ENCODE assay signal across 17 cellular contexts in genomic region chr1:228214921-228215662, GRCh38. TPM values are rescaled to one million over a fixed set of nuclear protein-coding genes. Genes with fewer than 3 reads are reported as not detected.
DNase-seq lines count a peak whose midpoint lies in the region; ATAC-seq and TF ChIP-seq lines count a peak whose summit lies in the region.
"Had no signal": no experiment of that assay in that cellular context is flagged by ENCODE, and none has a peak within 500 bp of the region (broad histone marks: within the 10 kb centered on the region; RNA-seq: fewer than 3 reads in every experiment).

No MANE protein-coding gene starts in this region.

- H3K9me3 ChIP-seq in HUES64 (ENCODE audit: insufficient read depth, low read depth, low read length) (no peaks in the 10 kb centered on the region), endodermal cell (ENCODE audit: control insufficient read depth, low read length) (no peaks in the 10 kb centered on the region), psoas muscle (no peaks in the 10 kb centered on the region)
- H3K9me3 ChIP-seq: A549, thyroid gland had no signal

- no peaks in the 10 kb centered on the region; the same call in 1 of the 2 replicates for H3K27me3 ChIP-seq in HUES64 (ENCODE audit: insufficient read depth, low read length)
- no peaks in the 10 kb centered on the region for H3K27me3 ChIP-seq in endodermal cell (ENCODE audit: control insufficient read depth, insufficient read depth, low read length, poor library complexity, severe bottlenecking)
- no peaks in the 10 kb centered on the region for H3K27me3 ChIP-seq in psoas muscle (ENCODE audit: insufficient read depth in 3 of 3, low read length in 2 of 3)
- H3K27me3 ChIP-seq: thyroid gland had no signal

- peak; percentile 54 for DNase-seq in activated CD8-positive, alpha-beta memory T cell treated with anti-CD3 and anti-CD28 coated beads for 24 hours
- no peak for DNase-seq in activated CD8-positive, alpha-beta memory T cell treated with anti-CD3 and anti-CD28 coated beads, Interleukin-2, amount 50 U/mL, for 48 hours
- DNase-seq in endodermal cell: no peak
- DNase-seq in psoas muscle: no peak
- no peak for DNase-seq in dedifferentiated amniotic fluid mesenchymal stem cell (ENCODE audit: extremely low spot score)
- no peak for DNase-seq in natural killer cell
- no peak for DNase-seq in natural killer cell treated with Interleukin-12 subunit alpha and Interleukin-12 subunit beta and Interleukin-15 and Interleukin-18, amount 100 ng/mL, for 72 hours (ENCODE audit: low spot score)
- DNase-seq: activated naive CD4-positive, alpha-beta T cell treated with anti-CD3 and anti-CD28 coated beads for 36 hours; CD4-positive, alpha-beta memory T cell; DMS79; NCI-H1417; NCI-H748 treated with DMSO at 0.1 percent for 48 hours; PC-3; thyroid gland had no signal

- ATAC-seq in psoas muscle: no peak
- no peak for ATAC-seq in natural killer cell
- no peak for ATAC-seq in natural killer cell treated with Interleukin-12 subunit alpha and Interleukin-12 subunit beta and Interleukin-15 and Interleukin-18, amount 100 ng/mL, for 72 hours
- ATAC-seq: A549, PC-3 had no signal

- peaks cover 53% of the 10 kb centered on the region for H3K36me3 ChIP-seq in HUES64 (ENCODE audit: insufficient read depth, low read length)
- peaks cover 24% of the 10 kb centered on the region for H3K36me3 ChIP-seq in endodermal cell (ENCODE audit: control insufficient read depth, insufficient read depth, low read length)
- peaks cover 4 to 64% of the 10 kb centered on the region in 2 donors for H3K36me3 ChIP-seq in psoas muscle (ENCODE audit: insufficient read depth in 1 of 2, low read depth in 1 of 2)

- H3K4me1 Mint-ChIP-seq in endodermal cell (peaks cover 7% of the 10 kb centered on the region), natural killer cell (peaks cover 0 to 7% of the 10 kb centered on the region in 2 donors)
- peaks cover 0 to 2% of the 10 kb centered on the region in 2 donors for H3K4me1 Mint-ChIP-seq in natural killer cell treated with Interleukin-12 subunit alpha and Interleukin-12 subunit beta and Interleukin-15 and Interleukin-18, amount 100 ng/mL, for 72 hours (ENCODE audit: low read depth in 2 of 2)

- H3K4me3 Mint-ChIP-seq in endodermal cell: peak overlapping the region; percentile 76
- no peak overlapping the region for H3K4me3 Mint-ChIP-seq in natural killer cell
- H3K4me3 Mint-ChIP-seq in natural killer cell treated with Interleukin-12 subunit alpha and Interleukin-12 subunit beta and Interleukin-15 and Interleukin-18, amount 100 ng/mL, for 72 hours: no peak overlapping the region

- peaks cover 2% of the 10 kb centered on the region for H3K9me3 Mint-ChIP-seq in endodermal cell
- H3K9me3 Mint-ChIP-seq in natural killer cell: no peaks in the 10 kb centered on the region
- no peaks in the 10 kb centered on the region for H3K9me3 Mint-ChIP-seq in natural killer cell treated with Interleukin-12 subunit alpha and Interleukin-12 subunit beta and Interleukin-15 and Interleukin-18, amount 100 ng/mL, for 72 hours
- H3K9me3 Mint-ChIP-seq: activated naive CD4-positive, alpha-beta T cell treated with anti-CD3 and anti-CD28 coated beads for 36 hours; CD4-positive, alpha-beta memory T cell; dendritic cell treated with granulocyte-macrophage colony-stimulating factor and Interleukin-4, amounts not matched to agents 40 ng/mL and 50 ng/mL, for 4 days had no signal

- TF ChIP-seq CTCF in endodermal cell (conservative IDR thresholded peaks at IDR 0.05) (no peak), psoas muscle (IDR thresholded peaks at IDR 0.05) (no peak), natural killer cell (IDR thresholded peaks at IDR 0.05) (no peak)

- H3K4me3 ChIP-seq in HUES64 (ENCODE audit: low read length) (peak overlapping the region; percentile 71; the same call in 1 of the 2 replicates), endodermal cell (ENCODE audit: low read length) (no peak overlapping the region), psoas muscle (peak overlapping the region; percentile 91)
- H3K4me3 ChIP-seq: A549 had no signal

- WGBS in HUES64: 93% methylated on average over 23 of the region's 23 CpGs
- 92 to 95% methylated on average over 7 to 23 of the region's 23 CpGs for WGBS in endodermal cell (ENCODE audit: insufficient coverage in 1 of 2, insufficient read length in 1 of 2), 2 experiments
- WGBS in psoas muscle, 3 donors: 58 to 69% (median 64%) methylated on average over 23 of the region's 23 CpGs

- H3K27me3 Mint-ChIP-seq in endodermal cell (ENCODE audit: insufficient read depth) (peaks cover 23% of the 10 kb centered on the region), natural killer cell (ENCODE audit: low read depth in 2 of 2) (no peaks in the 10 kb centered on the region)
- H3K27me3 Mint-ChIP-seq in natural killer cell treated with Interleukin-12 subunit alpha and Interleukin-12 subunit beta and Interleukin-15 and Interleukin-18, amount 100 ng/mL, for 72 hours: no peaks in the 10 kb centered on the region
- H3K27me3 Mint-ChIP-seq: CD4-positive, alpha-beta memory T cell had no signal

- H3K27ac ChIP-seq in HUES64 (ENCODE audit: low read depth, low read length) (no peak overlapping the region), endodermal cell (ENCODE audit: low read depth, low read length) (no peak overlapping the region), psoas muscle (peak overlapping the region; percentile 99)
- H3K27ac ChIP-seq: A549, thyroid gland had no signal

- H3K9ac ChIP-seq in HUES64 (ENCODE audit: low read depth, low read length): no peak overlapping the region
- H3K9ac ChIP-seq in endodermal cell (ENCODE audit: extremely low read depth, low read length, poor library complexity, severe bottlenecking): no peak overlapping the region

- peaks cover 35% of the 10 kb centered on the region for H3K36me3 Mint-ChIP-seq in endodermal cell (ENCODE audit: low read depth)
- H3K36me3 Mint-ChIP-seq in natural killer cell: no peaks in the 10 kb centered on the region
- no peaks in the 10 kb centered on the region for H3K36me3 Mint-ChIP-seq in natural killer cell treated with Interleukin-12 subunit alpha and Interleukin-12 subunit beta and Interleukin-15 and Interleukin-18, amount 100 ng/mL, for 72 hours

- intact Hi-C loops in psoas muscle (cut with DNase I): loop anchor here in 1 of 2 donors (5.0 to 10.0 kb wide), 2 partner anchors 62 to 270 kb away; partner anchors contain the start of gene RNF187
- intact Hi-C loops in natural killer cell (cut with micrococcal nuclease): no loop called here

- H3K27ac Mint-ChIP-seq in endodermal cell (no peak overlapping the region), natural killer cell (no peak overlapping the region)
- H3K27ac Mint-ChIP-seq in natural killer cell treated with Interleukin-12 subunit alpha and Interleukin-12 subunit beta and Interleukin-15 and Interleukin-18, amount 100 ng/mL, for 72 hours: no peak overlapping the region
- H3K27ac Mint-ChIP-seq: activated naive CD4-positive, alpha-beta T cell treated with anti-CD3 and anti-CD28 coated beads for 36 hours; dendritic cell treated with granulocyte-macrophage colony-stimulating factor and Interleukin-4, amounts not matched to agents 40 ng/mL and 50 ng/mL, for 4 days had no signal

- H3K4me1 ChIP-seq in HUES64 (ENCODE audit: insufficient read depth, low read length) (no peaks in the 10 kb centered on the region), endodermal cell (ENCODE audit: control insufficient read depth, insufficient read depth, low read length) (peaks cover 5% of the 10 kb centered on the region), psoas muscle (peaks cover 80% of the 10 kb centered on the region)

RNA-seq across cellular contexts. Expression of gene OBSCN, which starts 7.2 kb away (rescaled TPM):
- polyA plus RNA-seq in HUES64 (2013, experiment 1 of 2): 11.7 TPM
- 11.5 TPM for polyA plus RNA-seq in HUES64 (2013, experiment 2 of 2)
- total RNA-seq in endodermal cell: 10 to 100 TPM; 53.7 to 68.9 TPM
- 17.7 TPM for polyA plus RNA-seq in endodermal cell (2013, experiment 1 of 2)
- 15.0 TPM for polyA plus RNA-seq in endodermal cell (2013, experiment 2 of 2)
- total RNA-seq in psoas muscle: 1,000 to 10,000 TPM; 1,061 to 1,869 (median 1,568) TPM
- 100 to 1,000 TPM; 397 to 658 (median 442) TPM for polyA plus RNA-seq in psoas muscle
- total RNA-seq in natural killer cell: 10 to 100 TPM in 2 of 3 donors, 1 to 10 TPM in 1; 9.6 to 30.0 (median 14.3) TPM
- total RNA-seq in natural killer cell treated with Interleukin-12 subunit alpha and Interleukin-12 subunit beta and Interleukin-15 and Interleukin-18, amount 100 ng/mL, for 72 hours: 10 to 100 TPM in 1 of 2 donors, 1 to 10 TPM in 1; 6.4 to 12.3 TPM

RNA-seq across cellular contexts. Expression of gene IBA57, which starts 49.5 kb away (rescaled TPM):
- 3.6 TPM for polyA plus RNA-seq in HUES64 (2013, experiment 1 of 2)
- 2.9 TPM for polyA plus RNA-seq in HUES64 (2013, experiment 2 of 2)
- total RNA-seq in endodermal cell (1 to 10 TPM; 6.8 to 7.7 TPM), psoas muscle (10 to 100 TPM; 11.3 to 26.2 (median 17.8) TPM), natural killer cell (10 to 100 TPM; 13.3 to 14.1 (median 13.8) TPM)
- polyA plus RNA-seq in endodermal cell (2013, experiment 1 of 2): 3.3 TPM
- 4.1 TPM for polyA plus RNA-seq in endodermal cell (2013, experiment 2 of 2)
- polyA plus RNA-seq in psoas muscle: 10 to 100 TPM in 2 of 3 donors, 1 to 10 TPM in 1; 7.7 to 16.0 (median 11.5) TPM
- total RNA-seq in natural killer cell treated with Interleukin-12 subunit alpha and Interleukin-12 subunit beta and Interleukin-15 and Interleukin-18, amount 100 ng/mL, for 72 hours: 1 to 10 TPM; 6.8 to 7.9 TPM

Comparison
In these comparisons a context has a peak if more than half of its experiments do, and no peak if none do; other contexts are left out.
1. RNA of gene OBSCN, which starts 7.2 kb away (total RNA-seq): 1,061 to 1,869 TPM in psoas muscle; 53.7 to 68.9 TPM in endodermal cell, 9.6 to 30.0 TPM in natural killer cell and 6.4 to 12.3 TPM in natural killer cell treated with Interleukin-12 subunit alpha and Interleukin-12 subunit beta and Interleukin-15 and Interleukin-18, amount 100 ng/mL, for 72 hours; every median in the first group is over 10 times any median in the second.